ENCODE assay signal across 18 cellular contexts in the genomic region with DNA sequence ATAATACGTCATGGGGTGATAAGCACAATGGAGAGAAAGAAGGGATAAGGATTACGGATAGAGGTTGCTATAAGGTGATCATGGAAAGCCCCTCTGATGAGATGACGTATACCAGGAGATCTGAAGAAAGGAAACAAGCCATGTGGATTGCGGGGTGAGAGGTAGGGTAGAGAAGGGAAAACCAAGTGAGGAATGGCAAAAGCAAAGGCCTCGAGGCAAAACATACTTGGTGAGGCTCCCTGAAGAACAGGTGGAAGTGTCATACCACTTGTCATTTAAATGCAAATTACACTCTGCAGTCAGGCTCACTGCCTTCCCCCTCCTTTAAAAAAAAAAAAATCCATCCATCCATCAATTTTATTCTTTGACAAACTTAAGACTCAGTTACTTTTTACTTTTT.
"Had no signal": no experiment of that assay in that cellular context is flagged by ENCODE, and none has a peak within 500 bp of the region (broad histone marks: within the 10 kb centered on the region; RNA-seq: fewer than 3 reads in every experiment).

No MANE protein-coding gene starts in this region.

- FAIRE-seq: endometrium had no signal

- H3K4me1 Mint-ChIP-seq: stimulated activated naive B cell treated with anti-CD40 and anti-IgM and Interleukin-4, amounts not matched to agents 10 μg/mL and 1 μg/mL and 100 μg/mL, for 72 hours had no signal

- H3K36me3 Mint-ChIP-seq: natural killer cell; stimulated activated naive B cell treated with anti-CD40 and anti-IgM and Interleukin-4, amounts not matched to agents 10 μg/mL and 1 μg/mL and 100 μg/mL, for 72 hours had no signal

- H3K27ac Mint-ChIP-seq: activated CD4-positive, alpha-beta T cell treated with anti-CD3 and anti-CD28 coated beads, Interleukin-2, amount 10 ng/mL, durations not matched to agents 24 days and 14 days; activated CD8-positive, alpha-beta T cell treated with anti-CD3 and anti-CD28 coated beads for 36 hours; activated naive CD4-positive, alpha-beta T cell treated with anti-CD3 and anti-CD28 coated beads, Interleukin-2, amount 50 U/mL, for 24 hours; natural killer cell; stimulated activated naive B cell treated with anti-CD40 and anti-IgM and Interleukin-4, amounts not matched to agents 10 μg/mL and 1 μg/mL and 100 μg/mL, for 72 hours had no signal

- DNase-seq: activated CD4-positive, alpha-beta T cell treated with anti-CD3 and anti-CD28 coated beads, Interleukin-2, amount 10 ng/mL, durations not matched to agents 24 days and 14 days; activated CD8-positive, alpha-beta T cell treated with anti-CD3 and anti-CD28 coated beads for 36 hours; activated gamma-delta T cell; activated T-cell treated with anti-CD3 and anti-CD28 coated beads, Interleukin-2, amount 50 U/mL, for 1 hour; erythroblast; foreskin melanocyte; mesenchymal stem cell; natural killer cell; ovary; right lobe of liver; stimulated activated CD4-positive, alpha-beta T cell treated with anti-CD3 and anti-CD28 coated beads, Interleukin-4, amount 100 ng/mL, for 4 hours; stimulated activated naive B cell treated with anti-CD40 and anti-IgM and Interleukin-4, amounts not matched to agents 10 μg/mL and 1 μg/mL and 100 μg/mL, for 72 hours; upper lobe of right lung had no signal

- H3K4me1 ChIP-seq: ascending aorta, right lobe of liver had no signal

- H3K9me3 ChIP-seq: ascending aorta, ovary, right lobe of liver, upper lobe of right lung had no signal

- H3K27me3 Mint-ChIP-seq: activated CD4-positive, alpha-beta T cell treated with anti-CD3 and anti-CD28 coated beads, Interleukin-2, amount 10 ng/mL, durations not matched to agents 24 days and 14 days; activated CD8-positive, alpha-beta T cell treated with anti-CD3 and anti-CD28 coated beads for 36 hours; activated naive CD4-positive, alpha-beta T cell treated with anti-CD3 and anti-CD28 coated beads, Interleukin-2, amount 50 U/mL, for 24 hours; central memory CD8-positive, alpha-beta T cell; stimulated activated naive B cell treated with anti-CD40 and anti-IgM and Interleukin-4, amounts not matched to agents 10 μg/mL and 1 μg/mL and 100 μg/mL, for 72 hours had no signal

- ATAC-seq: activated CD8-positive, alpha-beta T cell treated with anti-CD3 and anti-CD28 coated beads for 36 hours; natural killer cell; right lobe of liver; stimulated activated naive B cell treated with anti-CD40 and anti-IgM and Interleukin-4, amounts not matched to agents 10 μg/mL and 1 μg/mL and 100 μg/mL, for 72 hours; upper lobe of right lung had no signal

- H3K4me3 ChIP-seq: ascending aorta, coronary artery, ovary, right lobe of liver, upper lobe of right lung had no signal

- H3K4me3 Mint-ChIP-seq: activated CD4-positive, alpha-beta T cell treated with anti-CD3 and anti-CD28 coated beads, Interleukin-2, amount 10 ng/mL, durations not matched to agents 24 days and 14 days; activated CD8-positive, alpha-beta T cell treated with anti-CD3 and anti-CD28 coated beads for 36 hours; activated naive CD4-positive, alpha-beta T cell treated with anti-CD3 and anti-CD28 coated beads, Interleukin-2, amount 50 U/mL, for 24 hours; central memory CD8-positive, alpha-beta T cell; natural killer cell; stimulated activated naive B cell treated with anti-CD40 and anti-IgM and Interleukin-4, amounts not matched to agents 10 μg/mL and 1 μg/mL and 100 μg/mL, for 72 hours had no signal

- H3K9me3 Mint-ChIP-seq: activated CD4-positive, alpha-beta T cell treated with anti-CD3 and anti-CD28 coated beads, Interleukin-2, amount 10 ng/mL, durations not matched to agents 24 days and 14 days; activated CD8-positive, alpha-beta T cell treated with anti-CD3 and anti-CD28 coated beads for 36 hours; activated naive CD4-positive, alpha-beta T cell treated with anti-CD3 and anti-CD28 coated beads, Interleukin-2, amount 50 U/mL, for 24 hours; central memory CD8-positive, alpha-beta T cell; natural killer cell; stimulated activated naive B cell treated with anti-CD40 and anti-IgM and Interleukin-4, amounts not matched to agents 10 μg/mL and 1 μg/mL and 100 μg/mL, for 72 hours had no signal

- H3K27ac ChIP-seq: ascending aorta, coronary artery, ovary, right lobe of liver, upper lobe of right lung had no signal

- H3K27me3 ChIP-seq: ascending aorta, ovary, right lobe of liver, upper lobe of right lung had no signal

- H3K36me3 ChIP-seq: ascending aorta, ovary, right lobe of liver, upper lobe of right lung had no signal
